In genomic region chr2:152462591-152463178, GRCh38 we compare ENCODE assay signal across 1 cellular context.
TF ChIP-seq lines count a peak whose summit lies in the region.

No MANE protein-coding gene starts in this region.

TF ChIP-seq in GM23338, 12 proteins besides CTCF, POLR2A, EP300 and RAD21 (continued from another document):
- no peak for TF ChIP-seq REST (IDR thresholded peaks at IDR 0.05; ENCODE audit: unreplicated experiment)
- no peak for TF ChIP-seq JUNB (IDR thresholded peaks at IDR 0.05; ENCODE audit: unreplicated experiment)
